ENCODE assay signal across 8 cellular contexts in the genomic region with DNA sequence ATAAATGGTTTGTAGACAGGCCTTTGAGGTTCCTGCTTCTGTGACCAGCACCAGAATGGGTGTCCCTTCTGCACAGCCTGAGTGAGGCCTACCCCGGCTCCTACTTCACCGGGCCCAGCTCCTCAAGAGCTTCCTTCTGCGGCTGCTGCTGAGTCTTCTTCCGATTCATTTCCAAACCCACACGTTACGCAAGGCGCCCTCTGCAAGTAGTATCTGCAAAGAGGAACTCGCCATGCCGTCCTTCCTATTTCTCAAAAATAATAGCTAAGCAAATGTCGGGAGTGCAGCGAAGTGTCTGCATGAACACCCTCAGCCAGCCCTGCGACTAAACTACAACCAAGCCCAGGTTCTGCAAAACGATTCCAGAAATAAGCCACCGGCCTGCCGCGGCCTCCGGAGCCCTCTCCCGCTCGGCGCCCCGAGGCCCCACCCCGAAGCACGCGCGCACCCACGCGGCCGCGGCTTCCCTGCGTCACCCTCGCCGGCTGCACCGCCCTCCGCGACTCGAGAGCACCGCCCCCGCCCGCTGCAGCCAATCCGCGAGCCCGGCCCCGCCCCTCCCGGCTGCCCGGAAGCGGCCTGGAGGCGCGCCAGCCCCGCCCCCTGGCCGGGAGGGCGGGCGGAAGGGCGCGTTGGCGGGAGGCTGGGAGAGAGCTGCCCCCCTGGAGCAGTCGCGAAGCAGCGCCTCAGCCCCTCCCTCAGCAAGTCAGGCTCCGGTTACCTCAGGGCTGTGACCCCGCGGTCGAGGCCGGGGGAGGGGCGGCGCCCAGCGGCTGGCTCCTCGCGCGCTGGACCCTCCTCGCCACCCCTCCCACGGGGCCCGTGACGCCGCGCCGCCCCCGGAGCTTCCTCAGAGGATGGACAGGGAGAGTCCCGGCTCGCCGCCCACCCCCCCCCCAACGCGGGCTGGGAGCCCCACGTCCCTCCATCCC. TPM values are rescaled to one million over a fixed set of nuclear protein-coding genes. Genes with fewer than 3 reads are reported as not detected.
DNase-seq lines count a peak whose midpoint lies in the region; ATAC-seq and TF ChIP-seq lines count a peak whose summit lies in the region.

No MANE protein-coding gene starts in this region.

- peaks cover 0 to 3% (median 0%) of the 10 kb centered on the region in 9 donors for H3K9me3 Mint-ChIP-seq in naive thymus-derived CD8-positive, alpha-beta T cell
- H3K9me3 Mint-ChIP-seq in stimulated activated effector memory CD8-positive, alpha-beta T cell treated with anti-CD3 and anti-CD28 coated beads, Interleukin-12 subunit alpha, Interleukin-12 subunit beta, amount 100 ng/mL, for 72 hours, result no peaks in the 10 kb centered on the region

- H3K36me3 ChIP-seq in KMS-11 (ENCODE audit: insufficient read depth) (no peaks in the 10 kb centered on the region), fibroblast of lung (ENCODE audit: control insufficient read depth, insufficient read depth, low read length) (peaks cover 7% of the 10 kb centered on the region)

- peaks cover 0 to 17% (median 0%) of the 10 kb centered on the region in 3 donors for H3K36me3 Mint-ChIP-seq in naive thymus-derived CD8-positive, alpha-beta T cell
- H3K36me3 Mint-ChIP-seq in stimulated activated effector memory CD8-positive, alpha-beta T cell treated with anti-CD3 and anti-CD28 coated beads, Interleukin-12 subunit alpha, Interleukin-12 subunit beta, amount 100 ng/mL, for 72 hours, result peaks cover 55% of the 10 kb centered on the region

- H3K79me2 ChIP-seq in KMS-11 (ENCODE audit: insufficient read depth, low read depth) (no peaks in the 10 kb centered on the region), fibroblast of lung (ENCODE audit: control insufficient read depth, insufficient read depth, low read length) (peaks cover 26% of the 10 kb centered on the region)

- peak overlapping the region; percentile 87 to 99 (median 95) for H3K4me3 Mint-ChIP-seq in naive thymus-derived CD8-positive, alpha-beta T cell
- peak overlapping the region; percentile 96 for H3K4me3 Mint-ChIP-seq in stimulated activated effector memory CD8-positive, alpha-beta T cell treated with anti-CD3 and anti-CD28 coated beads, Interleukin-12 subunit alpha, Interleukin-12 subunit beta, amount 100 ng/mL, for 72 hours

- H3K9me3 ChIP-seq in fibroblast of lung (ENCODE audit: control insufficient read depth, insufficient read depth, low read depth, low read length), result no peaks in the 10 kb centered on the region

- H3K9ac ChIP-seq in KMS-11 (peak overlapping the region; percentile 97), fibroblast of lung (ENCODE audit: insufficient read depth, low read length) (peak overlapping the region; percentile 98)

- H3K27me3 ChIP-seq in KMS-11 (ENCODE audit: insufficient read depth, low read depth), result no peaks in the 10 kb centered on the region
- no peaks in the 10 kb centered on the region for H3K27me3 ChIP-seq in fibroblast of lung (ENCODE audit: control insufficient read depth, insufficient read depth, low read length)

- H4K20me1 ChIP-seq in KMS-11 (ENCODE audit: insufficient read depth), result no peaks in the 10 kb centered on the region
- H4K20me1 ChIP-seq in fibroblast of lung (ENCODE audit: control insufficient read depth, extremely low read depth, insufficient read depth, low read length), result no peaks in the 10 kb centered on the region

- H3K4me1 ChIP-seq in KMS-11 (ENCODE audit: low read depth, poor library complexity, severe bottlenecking) (peaks cover 8% of the 10 kb centered on the region), fibroblast of lung (ENCODE audit: control insufficient read depth, extremely low read depth, insufficient read depth, low read length) (peaks cover 33% of the 10 kb centered on the region)

- peak; percentile 48 for ATAC-seq in GM21723 (IDR thresholded peaks at IDR 0.05; ENCODE audit: unreplicated experiment)
- peak; percentile 67 to 68 for ATAC-seq in naive thymus-derived CD8-positive, alpha-beta T cell
- peak; percentile 76 for ATAC-seq in stimulated activated effector memory CD8-positive, alpha-beta T cell treated with anti-CD3 and anti-CD28 coated beads, Interleukin-12 subunit alpha, Interleukin-12 subunit beta, amount 100 ng/mL, for 72 hours

- peak overlapping the region; percentile 91 to 99 (median 97) for H3K27ac Mint-ChIP-seq in naive thymus-derived CD8-positive, alpha-beta T cell
- H3K27ac Mint-ChIP-seq in stimulated activated effector memory CD8-positive, alpha-beta T cell treated with anti-CD3 and anti-CD28 coated beads, Interleukin-12 subunit alpha, Interleukin-12 subunit beta, amount 100 ng/mL, for 72 hours, result peak overlapping the region; percentile 97

- H2AFZ ChIP-seq in KMS-11 (ENCODE audit: low read depth), result peak overlapping the region; percentile 42
- H2AFZ ChIP-seq in fibroblast of lung (ENCODE audit: low read length), result no peak overlapping the region

- POLR2A ChIA-PET in naive thymus-derived CD8-positive, alpha-beta T cell (lab: Charles Lee), result interaction anchor here (0.6 to 4.5 kb wide), 15 partner anchors 8 to 1008 kb away, joined by 3 to 66 read pairs (median 3); partner anchors contain the start of genes METTL16, MNT, SGSM2 and TSR1

- H3K27ac ChIP-seq in KMS-11, result peak overlapping the region; percentile 97
- H3K27ac ChIP-seq in fibroblast of lung (ENCODE audit: insufficient read depth, low read length), result peak overlapping the region; percentile 99

- TF ChIP-seq CTCF in KMS-11 (conservative IDR thresholded peaks at IDR 0.05; ENCODE audit: low read depth, low read length), result no peak
- no peak for TF ChIP-seq CTCF in fibroblast of lung (conservative IDR thresholded peaks at IDR 0.05 in 1 of 2, IDR thresholded peaks at IDR 0.05 in 1 of 2; ENCODE audit: low read depth in 1 of 2, low read length in 2 of 2)

- H3K4me3 ChIP-seq in KMS-11 (IDR thresholded peaks at IDR 0.05; ENCODE audit: insufficient read depth, low read depth, low read length) (no peak overlapping the region), fibroblast of lung (replicated peaks in 1 of 4; ENCODE audit: control extremely low read depth in 1 of 4, insufficient read depth in 1 of 4, low read depth in 3 of 4, low read length in 4 of 4) (peak overlapping the region; percentile 57 to 67 (median 64))

- peak overlapping the region; percentile 82 for H3K4me2 ChIP-seq in KMS-11
- H3K4me2 ChIP-seq in fibroblast of lung (ENCODE audit: extremely low read depth, insufficient read depth, low read length), result peak overlapping the region; percentile 86

- H3K27me3 Mint-ChIP-seq in naive thymus-derived CD8-positive, alpha-beta T cell, result no peaks in the 10 kb centered on the region

- peaks cover 33 to 69% (median 58%) of the 10 kb centered on the region in 4 donors for H3K4me1 Mint-ChIP-seq in naive thymus-derived CD8-positive, alpha-beta T cell
- peaks cover 71% of the 10 kb centered on the region for H3K4me1 Mint-ChIP-seq in stimulated activated effector memory CD8-positive, alpha-beta T cell treated with anti-CD3 and anti-CD28 coated beads, Interleukin-12 subunit alpha, Interleukin-12 subunit beta, amount 100 ng/mL, for 72 hours

- DNase-seq in DMS79 treated with DMSO at 0.1 percent for 48 hours (lab: John Stamatoyannopoulos, UW) (peak; percentile 87), RPMI7951 (ENCODE audit: low read depth) (peak; percentile 91), fibroblast of lung (ENCODE audit: low read depth in 2 of 2) (peak; percentile 93)
- DNase-seq in activated T-helper 1 cell treated with anti-CD3 and anti-CD28 coated beads, Interleukin-2, amount 50 U/mL, for 16 hours (ENCODE audit: low read depth in 1 of 2, low spot score in 1 of 2), result peak; percentile 96 to 99
- peak; percentile 95 to 100 (median 98) for DNase-seq in naive thymus-derived CD8-positive, alpha-beta T cell
- peak; percentile 98 to 99 for DNase-seq in stimulated activated effector memory CD8-positive, alpha-beta T cell treated with anti-CD3 and anti-CD28 coated beads, Interleukin-12 subunit alpha, Interleukin-12 subunit beta, amount 100 ng/mL, for 72 hours (ENCODE audit: low spot score in 2 of 2)

RNA-seq across cellular contexts. Expression of gene MNT, which starts 8.3 kb away (rescaled TPM):
- 2.4 and 2.7 TPM in 2 replicates for total RNA-seq in RPMI7951 (2014; rRNA removed; shearing (Covaris generic))
- 4.9 and 8.4 TPM in 2 replicates for total RNA-seq in fibroblast of lung
- polyA plus RNA-seq in fibroblast of lung, result 1.7 and 2.2 TPM in 2 replicates
- 11.3 and 12.2 TPM in 2 replicates for polyA plus RNA-seq in fibroblast of lung (2012)
- polyA minus RNA-seq in fibroblast of lung (ENCODE audit: low replicate concordance), result 15.8 and 17.1 TPM in 2 replicates
- total RNA-seq in naive thymus-derived CD8-positive, alpha-beta T cell, result 10 to 100 TPM; 60.8 to 67.4 TPM
- under 1 TPM; 0.73 to 0.96 (median 0.79) TPM for polyA plus RNA-seq in naive thymus-derived CD8-positive, alpha-beta T cell

RNA-seq across cellular contexts. Expression of gene SGSM2, which starts 55.2 kb away (rescaled TPM):
- 9.1 and 9.5 TPM in 2 replicates for total RNA-seq in RPMI7951 (2014; rRNA removed; shearing (Covaris generic))
- 25.7 and 31.5 TPM in 2 replicates for total RNA-seq in fibroblast of lung
- polyA plus RNA-seq in fibroblast of lung, result 16.2 and 23.4 TPM in 2 replicates
- 17.2 and 26.4 TPM in 2 replicates for polyA plus RNA-seq in fibroblast of lung (2012)
- polyA minus RNA-seq in fibroblast of lung (ENCODE audit: low replicate concordance), result 59.4 and 98.2 TPM in 2 replicates
- total RNA-seq in naive thymus-derived CD8-positive, alpha-beta T cell, result 100 to 1,000 TPM; 160 to 179 TPM
- polyA plus RNA-seq in naive thymus-derived CD8-positive, alpha-beta T cell, result 10 to 100 TPM; 12.1 to 22.6 (median 13.1) TPM

RNA-seq across cellular contexts. Expression of gene TSR1, which starts 56.3 kb away (rescaled TPM):
- 51.5 and 52.8 TPM in 2 replicates for total RNA-seq in RPMI7951 (2014; rRNA removed; shearing (Covaris generic))
- 42.4 and 47.3 TPM in 2 replicates for total RNA-seq in fibroblast of lung
- polyA plus RNA-seq in fibroblast of lung, result 13.7 and 16.9 TPM in 2 replicates
- 23.3 and 32.1 TPM in 2 replicates for polyA plus RNA-seq in fibroblast of lung (2012)
- 19.0 and 50.4 TPM in 2 replicates for polyA minus RNA-seq in fibroblast of lung (ENCODE audit: low replicate concordance)
- total RNA-seq in naive thymus-derived CD8-positive, alpha-beta T cell, result 10 to 100 TPM; 35.1 to 37.1 TPM
- polyA plus RNA-seq in naive thymus-derived CD8-positive, alpha-beta T cell, result 10 to 100 TPM; 12.0 to 22.1 (median 14.0) TPM
